In genomic region chr12:53224897-53225634, GRCh38 we compare ENCODE assay signal across 7 cellular contexts. TPM values are rescaled to one million over a fixed set of nuclear protein-coding genes. Genes with fewer than 3 reads are reported as not detected.
A peak's percentile ranks its signal among the peaks of the same experiment; 100 is the strongest.
DNase-seq lines count a peak whose midpoint lies in the region; ATAC-seq and TF ChIP-seq lines count a peak whose summit lies in the region.

No MANE protein-coding gene starts in this region.

- peaks cover 70% of the 10 kb centered on the region for H3K4me1 Mint-ChIP-seq in HFFc6 (ENCODE audit: low read depth)
- peaks cover 45% of the 10 kb centered on the region for H3K4me1 Mint-ChIP-seq in activated T-helper 2 cell treated with anti-CD3 and anti-CD28 coated beads, Interferon-gamma antibody, Interleukin-2, Interleukin-4, amounts not matched to agents 10 μg/mL and 5 μg/mL and 100 μg/mL, durations not matched to agents 14 hours and 24 hours and 36 hours (ENCODE audit: low read depth)

- intact Hi-C loops in activated T-helper 2 cell treated with anti-CD3 and anti-CD28 coated beads, Interferon-gamma antibody, Interleukin-2, Interleukin-4, amounts not matched to agents 10 μg/mL and 5 μg/mL and 100 μg/mL, durations not matched to agents 14 hours and 24 hours and 36 hours (cut with micrococcal nuclease) = no loop called here

- H4K20me1 ChIP-seq in hepatocyte (ENCODE audit: insufficient read depth, poor library complexity, severe bottlenecking) = no peaks in the 10 kb centered on the region

- H3K36me3 ChIP-seq in hepatocyte (replicated peaks; ENCODE audit: insufficient read depth, low read depth) (no peaks in the 10 kb centered on the region), stomach smooth muscle (ENCODE audit: control insufficient read depth in 2 of 2, insufficient read depth in 2 of 2, low read length in 2 of 2) (peaks cover 0 to 6% of the 10 kb centered on the region in 2 donors)

- ATAC-seq in HG03521 (IDR thresholded peaks at IDR 0.05; ENCODE audit: unreplicated experiment) (no peak), GM21381 (IDR thresholded peaks at IDR 0.05; ENCODE audit: unreplicated experiment) (no peak)

- no peak overlapping the region for H3K4me3 ChIP-seq in hepatocyte
- no peak overlapping the region for H3K4me3 ChIP-seq in stomach smooth muscle (ENCODE audit: low read length in 2 of 2)

- H3K27ac Mint-ChIP-seq in HFFc6 = peak overlapping the region; percentile 65
- H3K27ac Mint-ChIP-seq in activated T-helper 2 cell treated with anti-CD3 and anti-CD28 coated beads, Interferon-gamma antibody, Interleukin-2, Interleukin-4, amounts not matched to agents 10 μg/mL and 5 μg/mL and 100 μg/mL, durations not matched to agents 14 hours and 24 hours and 36 hours = peak overlapping the region; percentile 13

- H3K9ac ChIP-seq in stomach smooth muscle (ENCODE audit: low read length in 2 of 2) = peak overlapping the region in 1 of 2 donors; percentile 29

- H3K4me3 Mint-ChIP-seq in HFFc6 = no peak overlapping the region; the same call in 1 of the 2 replicates
- H3K4me3 Mint-ChIP-seq in activated T-helper 2 cell treated with anti-CD3 and anti-CD28 coated beads, Interferon-gamma antibody, Interleukin-2, Interleukin-4, amounts not matched to agents 10 μg/mL and 5 μg/mL and 100 μg/mL, durations not matched to agents 14 hours and 24 hours and 36 hours (ENCODE audit: low read depth) = peak overlapping the region; percentile 17

- H3K9me3 ChIP-seq in hepatocyte (ENCODE audit: low read depth) (no peaks in the 10 kb centered on the region), stomach smooth muscle (ENCODE audit: control insufficient read depth in 2 of 2, low read length in 2 of 2) (no peaks in the 10 kb centered on the region)

- TF ChIP-seq CTCF in HFFc6 (IDR thresholded peaks at IDR 0.05) (no peak), hepatocyte (IDR thresholded peaks at IDR 0.05; ENCODE audit: poor library complexity) (no peak)

- H3K27me3 ChIP-seq in hepatocyte (no peaks in the 10 kb centered on the region), stomach smooth muscle (ENCODE audit: control insufficient read depth in 1 of 2, insufficient read depth in 2 of 2, low read length in 2 of 2) (no peaks in the 10 kb centered on the region)

- H3K9me3 Mint-ChIP-seq in HFFc6 = no peaks in the 10 kb centered on the region
- H3K9me3 Mint-ChIP-seq in activated T-helper 2 cell treated with anti-CD3 and anti-CD28 coated beads, Interferon-gamma antibody, Interleukin-2, Interleukin-4, amounts not matched to agents 10 μg/mL and 5 μg/mL and 100 μg/mL, durations not matched to agents 14 hours and 24 hours and 36 hours = no peaks in the 10 kb centered on the region

- H3K36me3 Mint-ChIP-seq in HFFc6 (ENCODE audit: low read depth) = no peaks in the 10 kb centered on the region; the same call in 1 of the 2 replicates
- H3K36me3 Mint-ChIP-seq in activated T-helper 2 cell treated with anti-CD3 and anti-CD28 coated beads, Interferon-gamma antibody, Interleukin-2, Interleukin-4, amounts not matched to agents 10 μg/mL and 5 μg/mL and 100 μg/mL, durations not matched to agents 14 hours and 24 hours and 36 hours (ENCODE audit: low read depth) = peaks cover 15% of the 10 kb centered on the region

- H3K4me1 ChIP-seq in hepatocyte (ENCODE audit: insufficient read depth) = peaks cover 42% of the 10 kb centered on the region
- peaks cover 51% of the 10 kb centered on the region for H3K4me1 ChIP-seq in stomach smooth muscle (ENCODE audit: control insufficient read depth, insufficient read depth, low read length)

- peak overlapping the region; percentile 98 for H3K4me2 ChIP-seq in hepatocyte

- WGBS in hepatocyte (ENCODE audit: low lambda C conversion rate, missing lambda C conversion rate) = 80% methylated on average over 10 of the region's 10 CpGs

- no peaks in the 10 kb centered on the region for H3K9me2 ChIP-seq in hepatocyte (replicated peaks; ENCODE audit: insufficient read depth)

- DNase-seq in HFFc6 (no peak), hepatocyte (ENCODE audit: low spot score) (no peak)
- DNase-seq in activated T-helper 2 cell treated with anti-CD3 and anti-CD28 coated beads, Interferon-gamma antibody, Interleukin-2, Interleukin-4, amounts not matched to agents 10 μg/mL and 5 μg/mL and 100 μg/mL, durations not matched to agents 14 hours and 24 hours and 36 hours (ENCODE audit: low spot score) = no peak
- no peak for DNase-seq in activated CD8-positive, alpha-beta memory T cell treated with anti-CD3 and anti-CD28 coated beads, Interleukin-2, amount 50 U/mL, for 48 hours

- peak overlapping the region; percentile 100 for H3K27ac ChIP-seq in hepatocyte
- peak overlapping the region; percentile 99 for H3K27ac ChIP-seq in stomach smooth muscle (ENCODE audit: low read length)

- no peak overlapping the region for H2AFZ ChIP-seq in hepatocyte

- peaks cover 2% of the 10 kb centered on the region for H3K79me2 ChIP-seq in hepatocyte

- H3K27me3 Mint-ChIP-seq in HFFc6 (ENCODE audit: insufficient read depth) = peaks cover 3% of the 10 kb centered on the region
- no peaks in the 10 kb centered on the region for H3K27me3 Mint-ChIP-seq in activated T-helper 2 cell treated with anti-CD3 and anti-CD28 coated beads, Interferon-gamma antibody, Interleukin-2, Interleukin-4, amounts not matched to agents 10 μg/mL and 5 μg/mL and 100 μg/mL, durations not matched to agents 14 hours and 24 hours and 36 hours (ENCODE audit: low read depth)

RNA-seq across cellular contexts. Expression of gene RARG, which starts 6.9 kb away (rescaled TPM):
- total RNA-seq in HFFc6 (2021; fragmentation: NEBNext Ultra II Directional; extraction: Animal tissue kit (Norgen Biotek cat#: 25700)) = 10 to 100 TPM; 47.2 to 80.5 (median 71.0) TPM
- total RNA-seq in activated T-helper 2 cell treated with anti-CD3 and anti-CD28 coated beads, Interferon-gamma antibody, Interleukin-2, Interleukin-4, amounts not matched to agents 10 μg/mL and 5 μg/mL and 100 μg/mL, durations not matched to agents 14 hours and 24 hours and 36 hours = 38.5 and 40.1 TPM in 2 replicates
- 15.1 and 20.9 TPM in 2 replicates for total RNA-seq in hepatocyte
- 24.7 and 28.1 TPM in 2 replicates for polyA plus RNA-seq in hepatocyte

RNA-seq across cellular contexts. Expression of gene ITGB7, which starts 18.0 kb away (rescaled TPM):
- total RNA-seq in HFFc6 (2021; fragmentation: NEBNext Ultra II Directional; extraction: Animal tissue kit (Norgen Biotek cat#: 25700)) = 1 to 10 TPM in 3 of 6 experiments, under 1 TPM in 3; 0.35 to 1.5 (median 0.93) TPM
- 200 and 208 TPM in 2 replicates for total RNA-seq in activated T-helper 2 cell treated with anti-CD3 and anti-CD28 coated beads, Interferon-gamma antibody, Interleukin-2, Interleukin-4, amounts not matched to agents 10 μg/mL and 5 μg/mL and 100 μg/mL, durations not matched to agents 14 hours and 24 hours and 36 hours
- total RNA-seq in hepatocyte = 0.23 TPM in 1 of 2 replicates, not detected in the other
- 1.0 TPM in 1 of 2 replicates, not detected in the other for polyA plus RNA-seq in hepatocyte

RNA-seq across cellular contexts. Expression of gene ESPL1, which starts 43.0 kb away (rescaled TPM):
- 10 to 100 TPM in 5 of 6 experiments, 1 to 10 TPM in 1; 7.0 to 16.1 (median 14.1) TPM for total RNA-seq in HFFc6 (2021; fragmentation: NEBNext Ultra II Directional; extraction: Animal tissue kit (Norgen Biotek cat#: 25700))
- total RNA-seq in activated T-helper 2 cell treated with anti-CD3 and anti-CD28 coated beads, Interferon-gamma antibody, Interleukin-2, Interleukin-4, amounts not matched to agents 10 μg/mL and 5 μg/mL and 100 μg/mL, durations not matched to agents 14 hours and 24 hours and 36 hours = 72.6 and 75.3 TPM in 2 replicates
- 7.6 and 9.0 TPM in 2 replicates for total RNA-seq in hepatocyte
- polyA plus RNA-seq in hepatocyte = 4.4 and 5.8 TPM in 2 replicates

RNA-seq across cellular contexts. Expression of gene CSAD, which starts 44.3 kb away (rescaled TPM):
- total RNA-seq in HFFc6 (2021; fragmentation: NEBNext Ultra II Directional; extraction: Animal tissue kit (Norgen Biotek cat#: 25700)) = 10 to 100 TPM; 13.9 to 17.1 (median 16.0) TPM
- 20.2 TPM in 2 replicates for total RNA-seq in activated T-helper 2 cell treated with anti-CD3 and anti-CD28 coated beads, Interferon-gamma antibody, Interleukin-2, Interleukin-4, amounts not matched to agents 10 μg/mL and 5 μg/mL and 100 μg/mL, durations not matched to agents 14 hours and 24 hours and 36 hours
- 14.1 and 16.8 TPM in 2 replicates for total RNA-seq in hepatocyte
- 14.3 and 15.7 TPM in 2 replicates for polyA plus RNA-seq in hepatocyte

RNA-seq across cellular contexts. Expression of gene ZNF740, which starts 44.5 kb away (rescaled TPM):
- 10 to 100 TPM; 17.3 to 25.7 (median 19.3) TPM for total RNA-seq in HFFc6 (2021; fragmentation: NEBNext Ultra II Directional; extraction: Animal tissue kit (Norgen Biotek cat#: 25700))
- 44.9 and 45.5 TPM in 2 replicates for total RNA-seq in activated T-helper 2 cell treated with anti-CD3 and anti-CD28 coated beads, Interferon-gamma antibody, Interleukin-2, Interleukin-4, amounts not matched to agents 10 μg/mL and 5 μg/mL and 100 μg/mL, durations not matched to agents 14 hours and 24 hours and 36 hours
- total RNA-seq in hepatocyte = 13.2 and 23.2 TPM in 2 replicates
- 4.4 and 4.6 TPM in 2 replicates for polyA plus RNA-seq in hepatocyte

Comparison
In these comparisons a context has a peak if more than half of its experiments do, and no peak if none do; other contexts are left out.
1. RNA of gene ITGB7, which starts 18.0 kb away (total RNA-seq): 200 to 208 TPM in activated T-helper 2 cell treated with anti-CD3 and anti-CD28 coated beads, Interferon-gamma antibody, Interleukin-2, Interleukin-4, amounts not matched to agents 10 μg/mL and 5 μg/mL and 100 μg/mL, durations not matched to agents 14 hours and 24 hours and 36 hours; 0.35 to 1.5 TPM in HFFc6 and 0.23 TPM in hepatocyte; every median in the first group is over 10 times any median in the second.